In genomic region chr11:59187587-59187986, GRCh38 we compare ENCODE assay signal across 14 cellular contexts. TPM values are rescaled to one million over a fixed set of nuclear protein-coding genes. Genes with fewer than 3 reads are reported as not detected.
A peak's percentile ranks its signal among the peaks of the same experiment; 100 is the strongest.
DNase-seq lines count a peak whose midpoint lies in the region; ATAC-seq and TF ChIP-seq lines count a peak whose summit lies in the region.
"Had no signal": no experiment of that assay in that cellular context is flagged by ENCODE, and none has a peak within 500 bp of the region (broad histone marks: within the 10 kb centered on the region; RNA-seq: fewer than 3 reads in every experiment).

No MANE protein-coding gene starts in this region.

- H3K36me3 Mint-ChIP-seq in activated naive CD4-positive, alpha-beta T cell treated with anti-CD3 and anti-CD28 coated beads, Interleukin-2, amount 10 ng/mL, durations not matched to agents 7 days and 5 days = no peaks in the 10 kb centered on the region

- H3K4me1 Mint-ChIP-seq in activated naive CD4-positive, alpha-beta T cell treated with anti-CD3 and anti-CD28 coated beads, Interleukin-2, amount 10 ng/mL, durations not matched to agents 7 days and 5 days = no peaks in the 10 kb centered on the region
- H3K4me1 Mint-ChIP-seq: CD8-positive, alpha-beta memory T cell had no signal

- H3K9me3 Mint-ChIP-seq in activated naive CD4-positive, alpha-beta T cell treated with anti-CD3 and anti-CD28 coated beads, Interleukin-2, amount 10 ng/mL, durations not matched to agents 7 days and 5 days = no peaks in the 10 kb centered on the region
- H3K9me3 Mint-ChIP-seq: CD8-positive, alpha-beta memory T cell; H9 had no signal

- H3K9ac ChIP-seq in IMR-90 (ENCODE audit: low read depth, low read length) = no peak overlapping the region

- H3K27me3 Mint-ChIP-seq in activated naive CD4-positive, alpha-beta T cell treated with anti-CD3 and anti-CD28 coated beads, Interleukin-2, amount 10 ng/mL, durations not matched to agents 7 days and 5 days = peaks cover 21% of the 10 kb centered on the region

- H3K27ac ChIP-seq in IMR-90 (ENCODE audit: insufficient read depth, low read length) (peak overlapping the region; percentile 57; the same call in 1 of the 2 replicates), spleen (peak overlapping the region in 5 of 8 donors; percentile 4 to 56 (median 33))

- dilution Hi-C loops in IMR-90 (cut with HindIII; ENCODE audit: low sequenced_read_pairs, unreplicated experiment) = no loop called here

- no peak overlapping the region for H4K91ac ChIP-seq in IMR-90 (ENCODE audit: insufficient read depth, low read depth, low read length)

- H3K36me3 ChIP-seq in IMR-90 (ENCODE audit: control insufficient read depth, insufficient read depth, low read length) = peaks cover 35% of the 10 kb centered on the region
- peaks cover 0 to 66% (median 16%) of the 10 kb centered on the region in 6 donors for H3K36me3 ChIP-seq in spleen

- H2AK5ac ChIP-seq in IMR-90 (ENCODE audit: low read depth, low read length) = no peak overlapping the region

- no peak overlapping the region for H2AFZ ChIP-seq in IMR-90 (replicated peaks; ENCODE audit: low read length, poor library complexity)

- no peak for TF ChIP-seq CTCF in IMR-90 (conservative IDR thresholded peaks at IDR 0.05; ENCODE audit: low read depth, low read length)
- TF ChIP-seq CTCF in spleen (IDR thresholded peaks at IDR 0.05 in 8 of 11, conservative IDR thresholded peaks at IDR 0.05 in 3 of 11) = no peak

- H3K9me1 ChIP-seq in IMR-90 (ENCODE audit: insufficient read depth, low read length) = peaks cover 17% of the 10 kb centered on the region

- no peak overlapping the region for H3K23ac ChIP-seq in IMR-90 (ENCODE audit: low read depth, low read length)

- BruUV-seq in IMR-90 (replicated peaks; lab: Mats Ljungman, UMichigan) = no TSS peak

- no peak overlapping the region for H3K4ac ChIP-seq in IMR-90 (ENCODE audit: low read depth, low read length)

- H3K56ac ChIP-seq in IMR-90 (ENCODE audit: extremely low read depth, insufficient read depth, low read length) = no peak overlapping the region

- H3K9me3 ChIP-seq in IMR-90 (ENCODE audit: control insufficient read depth, insufficient read depth, low read length) (no peaks in the 10 kb centered on the region), spleen (no peaks in the 10 kb centered on the region)

- H2AK9ac ChIP-seq in IMR-90 (replicated peaks; ENCODE audit: low read depth, low read length, poor library complexity) = peak overlapping the region; percentile 59

- H2BK20ac ChIP-seq in IMR-90 (ENCODE audit: low read depth, low read length) = no peak overlapping the region

- CTCF ChIA-PET in IMR-90 (lab: Yijun Ruan, JAX) = interaction anchor here (1.3 to 3.3 kb wide), 4 partner anchors 16 to 27 kb away, joined by 3 to 25 read pairs (median 4); partner anchors contain the start of gene DTX4
- CTCF ChIA-PET in activated naive CD4-positive, alpha-beta T cell treated with anti-CD3 and anti-CD28 coated beads, Interleukin-2, amount 10 ng/mL, durations not matched to agents 7 days and 5 days (lab: Charles Lee) = interaction anchor here (0.8 to 4.0 kb wide), 8 partner anchors 8 to 234 kb away, joined by 3 to 49 read pairs (median 6); partner anchors contain the start of gene DTX4

- TF ChIP-seq RAD21 in IMR-90 (IDR thresholded peaks at IDR 0.05; ENCODE audit: low read length) = no peak

- H3K4me2 ChIP-seq in IMR-90 (ENCODE audit: low read depth, low read length) = no peak overlapping the region; the same call in 1 of the 2 replicates

- 19% methylated on average over 3 of the region's 6 CpGs; no CpG with 5 or more reads in 1 of the 2 experiments for WGBS in IMR-90 (ENCODE audit: extremely low coverage in 2 of 2, insufficient read length in 1 of 2), 2 experiments
- 75 to 86% (median 80%) methylated on average over 6 of the region's 6 CpGs for WGBS in spleen, 5 donors

- no peak overlapping the region for H3K4me3 ChIP-seq in IMR-90 (ENCODE audit: insufficient read depth, low read depth, low read length)
- H3K4me3 ChIP-seq in spleen = no peak overlapping the region

- H3K14ac ChIP-seq in IMR-90 (replicated peaks; ENCODE audit: low read depth, low read length) = no peak overlapping the region

- H3K4me3 Mint-ChIP-seq in activated naive CD4-positive, alpha-beta T cell treated with anti-CD3 and anti-CD28 coated beads, Interleukin-2, amount 10 ng/mL, durations not matched to agents 7 days and 5 days = no peak overlapping the region
- H3K4me3 Mint-ChIP-seq: CD8-positive, alpha-beta memory T cell; H9 had no signal

- no peak overlapping the region for H2BK5ac ChIP-seq in IMR-90 (ENCODE audit: low read depth, low read length, poor library complexity, severe bottlenecking)

- DNase-seq in IMR-90 (peak; percentile 54), ecto neural progenitor cell (ENCODE audit: low spot score) (peak; percentile 5), left lobe of liver (ENCODE audit: low spot score) (peak; percentile 54), spleen (no peak), NCI-H69 (lab: John Stamatoyannopoulos, UW) (no peak), NK-92 (lab: John Stamatoyannopoulos, UW; ENCODE audit: unreplicated experiment) (no peak)
- DNase-seq in activated naive CD4-positive, alpha-beta T cell treated with anti-CD3 and anti-CD28 coated beads, Interleukin-2, amount 10 ng/mL, durations not matched to agents 7 days and 5 days = no peak
- DNase-seq: activated naive CD4-positive, alpha-beta T cell treated with Interleukin-2 at 50 U/mL for 16 hours; CD8-positive, alpha-beta memory T cell; central memory CD4-positive, alpha-beta T cell; H9 had no signal

- no peak overlapping the region for H4K5ac ChIP-seq in IMR-90 (ENCODE audit: low read depth, low read length)

- ATAC-seq in IMR-90 (ENCODE audit: low read depth) (peak; percentile 80), left lobe of liver (peak; percentile 19), HG02884 (IDR thresholded peaks at IDR 0.05; ENCODE audit: unreplicated experiment) (no peak)

- H3K79me1 ChIP-seq in IMR-90 (ENCODE audit: low read depth in 1 of 2, low read length in 2 of 2) = peaks cover 0 to 23% of the 10 kb centered on the region in 2 experiments; a peak in 2 of 4 replicates

- H2BK120ac ChIP-seq in IMR-90 (ENCODE audit: low read depth, low read length) = no peak overlapping the region

- in situ Hi-C loops in IMR-90 (cut with MboI; ENCODE audit: low sequenced_read_pairs) = no loop called here

- no peak overlapping the region for H3K27ac Mint-ChIP-seq in activated naive CD4-positive, alpha-beta T cell treated with anti-CD3 and anti-CD28 coated beads, Interleukin-2, amount 10 ng/mL, durations not matched to agents 7 days and 5 days
- H3K27ac Mint-ChIP-seq: CD8-positive, alpha-beta memory T cell had no signal

- no peak for TF ChIP-seq POLR2A in IMR-90 (IDR thresholded peaks at IDR 0.05; ENCODE audit: low read depth, low read length)
- TF ChIP-seq POLR2A in spleen (IDR thresholded peaks at IDR 0.05) = no peak

- H4K20me1 ChIP-seq in IMR-90 (ENCODE audit: insufficient read depth, low read length) = 0 out of 2 replicates have a peak, but pooled peaks cover 4% of the 10 kb centered on the region

- POLR2A ChIA-PET in IMR-90 (lab: Charles Lee; ENCODE audit: unreplicated experiment) = no interaction called here

- peaks cover 18% of the 10 kb centered on the region for H3K4me1 ChIP-seq in IMR-90 (ENCODE audit: control insufficient read depth, insufficient read depth, low read length)
- H3K4me1 ChIP-seq in spleen = peaks cover 10 to 73% (median 43%) of the 10 kb centered on the region in 6 donors

- intact Hi-C loops in IMR-90 (cut with micrococcal nuclease) (loop anchor here (2.0 kb wide), 1 partner anchor 15 kb away; the partner anchor contains the start of gene DTX4), spleen (cut with DNase I; ENCODE audit: low total_unique reads) (no loop called here)

- no peak overlapping the region for H3K18ac ChIP-seq in IMR-90 (ENCODE audit: low read depth, low read length)

- H3K27me3 ChIP-seq in IMR-90 (ENCODE audit: control insufficient read depth, insufficient read depth, low read length) = no peaks in the 10 kb centered on the region
- no peaks in the 10 kb centered on the region for H3K27me3 ChIP-seq in spleen (replicated peaks in 1 of 7)

- no peak overlapping the region for H2BK15ac ChIP-seq in IMR-90 (ENCODE audit: low read depth, low read length)

- H4K8ac ChIP-seq in IMR-90 (ENCODE audit: low read depth in 2 of 2, low read length in 2 of 2) = no peak overlapping the region

TF ChIP-seq in IMR-90, 13 proteins besides CTCF, POLR2A, EP300 and RAD21:
- TF ChIP-seq MAZ (IDR thresholded peaks at IDR 0.05; ENCODE audit: borderline replicate concordance, low read depth, low read length) = no peak
- TF ChIP-seq CEBPB (IDR thresholded peaks at IDR 0.05; ENCODE audit: low read depth, low read length) = peak; percentile 68
- TF ChIP-seq RCOR1 (IDR thresholded peaks at IDR 0.05; ENCODE audit: insufficient replicate concordance, low read length) = no peak

RNA-seq across cellular contexts. Expression of gene DTX4, which starts 15.7 kb away (rescaled TPM):
- total RNA-seq in IMR-90 (2012; rRNA removed) = 2.5 and 2.7 TPM in 2 replicates
- 3.0 and 3.1 TPM in 2 replicates for polyA plus RNA-seq in IMR-90 (2012; rRNA removed)
- 1.1 and 1.5 TPM in 2 replicates for polyA plus RNA-seq in IMR-90 (2012; cell fraction: cytosol; rRNA removed)
- 3.8 and 4.2 TPM in 2 replicates for polyA plus RNA-seq in IMR-90 (2012; cell fraction: nucleus; rRNA removed; ENCODE audit: low replicate concordance)
- total RNA-seq in left lobe of liver = 19.9 TPM
- 10 to 100 TPM in 5 of 7 donors, 1 to 10 TPM in 2; 8.3 to 19.1 (median 14.4) TPM for total RNA-seq in spleen
- polyA plus RNA-seq in spleen = 1 to 10 TPM; 3.9 to 4.9 (median 4.0) TPM

RNA-seq across cellular contexts. Expression of gene MPEG1, which starts 25.1 kb away (rescaled TPM):
- not detected in 2 replicates for total RNA-seq in IMR-90 (2012; rRNA removed)
- polyA plus RNA-seq in IMR-90 (2012; rRNA removed) = not detected in 2 replicates
- not detected in 2 replicates for polyA plus RNA-seq in IMR-90 (2012; cell fraction: cytosol; rRNA removed)
- polyA plus RNA-seq in IMR-90 (2012; cell fraction: nucleus; rRNA removed; ENCODE audit: low replicate concordance) = not detected in 2 replicates
- 5.7 TPM for total RNA-seq in left lobe of liver
- total RNA-seq in spleen = 100 to 1,000 TPM; 195 to 410 (median 317) TPM
- polyA plus RNA-seq in spleen = 10 to 100 TPM; 46.0 to 61.4 (median 58.6) TPM
- total RNA-seq: H9, NCI-H460, pulmonary artery endothelial cell had no signal
- polyA plus RNA-seq: CD8-positive, alpha-beta memory T cell had no signal

RNA-seq across cellular contexts. Expression of gene FAM111A, which starts 44.9 kb away (rescaled TPM):
- total RNA-seq in IMR-90 (2012; rRNA removed) = 36.4 and 46.1 TPM in 2 replicates
- polyA plus RNA-seq in IMR-90 (2012; rRNA removed) = 14.4 and 19.9 TPM in 2 replicates
- 2.2 and 3.0 TPM in 2 replicates for polyA plus RNA-seq in IMR-90 (2012; cell fraction: cytosol; rRNA removed)
- polyA plus RNA-seq in IMR-90 (2012; cell fraction: nucleus; rRNA removed; ENCODE audit: low replicate concordance) = 14.9 and 66.0 TPM in 2 replicates
- total RNA-seq in left lobe of liver = 9.3 TPM
- total RNA-seq in spleen = 100 to 1,000 TPM in 1 of 7 donors, 10 to 100 TPM in 6; 54.7 to 130 (median 67.2) TPM
- polyA plus RNA-seq in spleen = 10 to 100 TPM; 28.3 to 60.7 (median 51.4) TPM

Comparison
In these comparisons a context has a peak if more than half of its experiments do, and no peak if none do; other contexts are left out.
1. DNase-seq: peak in IMR-90 (single experiment), ecto neural progenitor cell (single experiment) and left lobe of liver (single experiment); none in spleen (single experiment), activated naive CD4-positive, alpha-beta T cell treated with anti-CD3 and anti-CD28 coated beads, Interleukin-2, amount 10 ng/mL, durations not matched to agents 7 days and 5 days (single experiment), NCI-H69 (single experiment) and NK-92 (single experiment).
2. RNA of gene MPEG1, which starts 25.1 kb away (total RNA-seq): 195 to 410 TPM in spleen; 5.7 TPM in left lobe of liver (single experiment) and not detected in IMR-90; every median in the first group is over 10 times any median in the second.